Comparison of ENCODE assay signal across 8 cellular contexts in the genomic region with DNA sequence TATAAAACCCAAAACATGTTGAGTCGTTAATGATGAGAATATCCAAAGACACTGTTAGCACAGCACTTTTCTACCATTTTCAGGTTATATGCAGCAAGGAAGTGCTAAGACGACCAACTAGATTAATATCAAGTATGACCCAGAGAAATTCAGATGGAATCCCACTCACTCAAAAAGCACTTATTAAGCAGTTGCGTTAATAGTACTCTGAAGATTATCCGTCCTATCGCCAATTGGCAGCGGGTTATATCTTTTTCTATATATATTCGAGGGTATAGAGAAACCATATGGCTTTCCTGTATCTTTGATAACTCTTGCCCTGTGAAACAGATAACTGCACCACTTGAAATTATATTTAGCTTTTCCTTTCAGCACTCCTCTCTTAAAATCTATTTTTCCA. TPM values are rescaled to one million over a fixed set of nuclear protein-coding genes. Genes with fewer than 3 reads are reported as not detected.
DNase-seq lines count a peak whose midpoint lies in the region; ATAC-seq and TF ChIP-seq lines count a peak whose summit lies in the region.

No MANE protein-coding gene starts in this region.

- H3K4me1 ChIP-seq in GM23338 (ENCODE audit: insufficient read depth) = peaks cover 26% of the 10 kb centered on the region
- H3K4me1 ChIP-seq in skeletal muscle satellite cell (ENCODE audit: control insufficient read depth, insufficient read depth, low read length) = peaks cover 19% of the 10 kb centered on the region

- peak overlapping the region; percentile 91 for H3K9ac ChIP-seq in skeletal muscle satellite cell (ENCODE audit: low read depth, low read length)

- no peaks in the 10 kb centered on the region for H3K9me2 ChIP-seq in GM23338 (ENCODE audit: insufficient read depth)

- H3K4me3 ChIP-seq in GM23338 (peak overlapping the region; percentile 98), fibroblast of the aortic adventitia (ENCODE audit: low read depth, low read length) (peak overlapping the region; percentile 90), skeletal muscle satellite cell (ENCODE audit: low read length) (peak overlapping the region; percentile 96)

- H3K4me3 Mint-ChIP-seq in GM23338 (peak overlapping the region; percentile 97), T-helper 17 cell (peak overlapping the region; percentile 99)

- H3F3A ChIP-seq in GM23338 (replicated peaks; ENCODE audit: low read depth) = peaks cover 8% of the 10 kb centered on the region

- peaks cover 9% of the 10 kb centered on the region; the same call in 2 of the 3 replicates for H3K36me3 Mint-ChIP-seq in GM23338 (ENCODE audit: low read depth)
- H3K36me3 Mint-ChIP-seq in T-helper 17 cell (ENCODE audit: low read depth) = peaks cover 7% of the 10 kb centered on the region

- H3K27me3 Mint-ChIP-seq in GM23338 (ENCODE audit: insufficient read depth, low read depth, poor library complexity) = peaks cover 11% of the 10 kb centered on the region
- no peaks in the 10 kb centered on the region for H3K27me3 Mint-ChIP-seq in T-helper 17 cell

- H3K4me1 Mint-ChIP-seq in GM23338 (peaks cover 21% of the 10 kb centered on the region), T-helper 17 cell (peaks cover 33% of the 10 kb centered on the region)

- H3K4me2 ChIP-seq in GM23338 (peak overlapping the region; percentile 99), skeletal muscle satellite cell (ENCODE audit: low read length) (peak overlapping the region; percentile 81)

- H3K9me3 Mint-ChIP-seq in GM23338 = no peaks in the 10 kb centered on the region

- H3K27me3 ChIP-seq in GM23338 (ENCODE audit: insufficient read depth) = no peaks in the 10 kb centered on the region
- H3K27me3 ChIP-seq in skeletal muscle satellite cell (ENCODE audit: control insufficient read depth, insufficient read depth, low read length) = no peaks in the 10 kb centered on the region

- peak overlapping the region; percentile 98 for H3K27ac ChIP-seq in GM23338 (ENCODE audit: low read depth)

- H3K9me3 ChIP-seq in T-helper 17 cell (ENCODE audit: control insufficient read depth, low read length, poor library complexity, severe bottlenecking) = no peaks in the 10 kb centered on the region
- no peaks in the 10 kb centered on the region for H3K9me3 ChIP-seq in skeletal muscle satellite cell (replicated peaks; ENCODE audit: low read length)

- no peak for ATAC-seq in GM23338
- ATAC-seq in T-helper 17 cell = no peak

- H3K36me3 ChIP-seq in GM23338 (ENCODE audit: insufficient read depth) (no peaks in the 10 kb centered on the region), skeletal muscle satellite cell (ENCODE audit: insufficient read depth, low read length) (no peaks in the 10 kb centered on the region)

- no peak for DNase-seq in GM23338 (ENCODE audit: low spot score)
- DNase-seq in T-helper 17 cell = no peak
- no peak for DNase-seq in fibroblast of the aortic adventitia (ENCODE audit: low read depth)
- DNase-seq in NCI-H2029 (lab: John Stamatoyannopoulos, UW) = no peak
- DNase-seq in OCI-M2 (lab: John Stamatoyannopoulos, UW; ENCODE audit: unreplicated experiment) = no peak
- DNase-seq in NCI-H2196 treated with DMSO at 0.1 percent for 48 hours (lab: John Stamatoyannopoulos, UW; ENCODE audit: unreplicated experiment) = no peak
- DNase-seq in NCI-H2171 (lab: John Stamatoyannopoulos, UW) = no peak

- H3K27ac Mint-ChIP-seq in GM23338 (no peak overlapping the region), T-helper 17 cell (peak overlapping the region; percentile 98)

- H3K79me2 ChIP-seq in GM23338 (replicated peaks; ENCODE audit: insufficient read depth) = peaks cover 57% of the 10 kb centered on the region

- no peak for TF ChIP-seq CTCF in GM23338 (conservative IDR thresholded peaks at IDR 0.05; ENCODE audit: low read depth in 2 of 2)
- TF ChIP-seq CTCF in fibroblast of the aortic adventitia (IDR thresholded peaks at IDR 0.05; ENCODE audit: insufficient read depth, low read length) = no peak

- H4K20me1 ChIP-seq in GM23338 (replicated peaks; ENCODE audit: insufficient read depth) = peaks cover 14% of the 10 kb centered on the region

- no peak overlapping the region; the same call in 1 of the 2 replicates for H2AFZ ChIP-seq in GM23338

TF ChIP-seq in GM23338, 12 proteins besides CTCF, POLR2A, EP300 and RAD21 (continues in another document):
- TF ChIP-seq, protein P1, sequence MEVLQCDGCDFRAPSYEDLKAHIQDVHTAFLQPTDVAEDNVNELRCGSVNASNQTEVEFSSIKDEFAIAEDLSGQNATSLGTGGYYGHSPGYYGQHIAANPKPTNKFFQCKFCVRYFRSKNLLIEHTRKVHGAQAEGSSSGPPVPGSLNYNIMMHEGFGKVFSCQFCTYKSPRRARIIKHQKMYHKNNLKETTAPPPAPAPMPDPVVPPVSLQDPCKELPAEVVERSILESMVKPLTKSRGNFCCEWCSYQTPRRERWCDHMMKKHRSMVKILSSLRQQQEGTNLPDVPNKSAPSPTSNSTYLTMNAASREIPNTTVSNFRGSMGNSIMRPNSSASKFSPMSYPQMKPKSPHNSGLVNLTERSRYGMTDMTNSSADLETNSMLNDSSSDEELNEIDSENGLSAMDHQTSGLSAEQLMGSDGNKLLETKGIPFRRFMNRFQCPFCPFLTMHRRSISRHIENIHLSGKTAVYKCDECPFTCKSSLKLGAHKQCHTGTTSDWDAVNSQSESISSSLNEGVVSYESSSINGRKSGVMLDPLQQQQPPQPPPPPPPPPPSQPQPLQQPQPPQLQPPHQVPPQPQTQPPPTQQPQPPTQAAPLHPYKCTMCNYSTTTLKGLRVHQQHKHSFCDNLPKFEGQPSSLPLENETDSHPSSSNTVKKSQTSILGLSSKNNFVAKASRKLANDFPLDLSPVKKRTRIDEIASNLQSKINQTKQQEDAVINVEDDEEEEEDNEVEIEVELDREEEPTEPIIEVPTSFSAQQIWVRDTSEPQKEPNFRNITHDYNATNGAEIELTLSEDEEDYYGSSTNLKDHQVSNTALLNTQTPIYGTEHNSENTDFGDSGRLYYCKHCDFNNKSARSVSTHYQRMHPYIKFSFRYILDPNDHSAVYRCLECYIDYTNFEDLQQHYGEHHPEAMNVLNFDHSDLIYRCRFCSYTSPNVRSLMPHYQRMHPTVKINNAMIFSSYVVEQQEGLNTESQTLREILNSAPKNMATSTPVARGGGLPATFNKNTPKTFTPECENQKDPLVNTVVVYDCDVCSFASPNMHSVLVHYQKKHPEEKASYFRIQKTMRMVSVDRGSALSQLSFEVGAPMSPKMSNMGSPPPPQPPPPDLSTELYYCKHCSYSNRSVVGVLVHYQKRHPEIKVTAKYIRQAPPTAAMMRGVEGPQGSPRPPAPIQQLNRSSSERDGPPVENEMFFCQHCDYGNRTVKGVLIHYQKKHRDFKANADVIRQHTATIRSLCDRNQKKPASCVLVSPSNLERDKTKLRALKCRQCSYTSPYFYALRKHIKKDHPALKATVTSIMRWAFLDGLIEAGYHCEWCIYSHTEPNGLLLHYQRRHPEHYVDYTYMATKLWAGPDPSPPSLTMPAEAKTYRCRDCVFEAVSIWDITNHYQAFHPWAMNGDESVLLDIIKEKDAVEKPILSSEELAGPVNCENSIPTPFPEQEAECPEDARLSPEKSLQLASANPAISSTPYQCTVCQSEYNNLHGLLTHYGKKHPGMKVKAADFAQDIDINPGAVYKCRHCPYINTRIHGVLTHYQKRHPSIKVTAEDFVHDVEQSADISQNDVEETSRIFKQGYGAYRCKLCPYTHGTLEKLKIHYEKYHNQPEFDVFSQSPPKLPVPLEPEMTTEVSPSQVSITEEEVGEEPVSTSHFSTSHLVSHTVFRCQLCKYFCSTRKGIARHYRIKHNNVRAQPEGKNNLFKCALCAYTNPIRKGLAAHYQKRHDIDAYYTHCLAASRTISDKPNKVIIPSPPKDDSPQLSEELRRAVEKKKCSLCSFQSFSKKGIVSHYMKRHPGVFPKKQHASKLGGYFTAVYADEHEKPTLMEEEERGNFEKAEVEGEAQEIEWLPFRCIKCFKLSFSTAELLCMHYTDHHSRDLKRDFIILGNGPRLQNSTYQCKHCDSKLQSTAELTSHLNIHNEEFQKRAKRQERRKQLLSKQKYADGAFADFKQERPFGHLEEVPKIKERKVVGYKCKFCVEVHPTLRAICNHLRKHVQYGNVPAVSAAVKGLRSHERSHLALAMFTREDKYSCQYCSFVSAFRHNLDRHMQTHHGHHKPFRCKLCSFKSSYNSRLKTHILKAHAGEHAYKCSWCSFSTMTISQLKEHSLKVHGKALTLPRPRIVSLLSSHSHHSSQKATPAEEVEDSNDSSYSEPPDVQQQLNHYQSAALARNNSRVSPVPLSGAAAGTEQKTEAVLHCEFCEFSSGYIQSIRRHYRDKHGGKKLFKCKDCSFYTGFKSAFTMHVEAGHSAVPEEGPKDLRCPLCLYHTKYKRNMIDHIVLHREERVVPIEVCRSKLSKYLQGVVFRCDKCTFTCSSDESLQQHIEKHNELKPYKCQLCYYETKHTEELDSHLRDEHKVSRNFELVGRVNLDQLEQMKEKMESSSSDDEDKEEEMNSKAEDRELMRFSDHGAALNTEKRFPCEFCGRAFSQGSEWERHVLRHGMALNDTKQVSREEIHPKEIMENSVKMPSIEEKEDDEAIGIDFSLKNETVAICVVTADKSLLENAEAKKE (CRISPR knock-in tag; IDR thresholded peaks at IDR 0.05) = no peak
- TF ChIP-seq STAT1 (IDR thresholded peaks at IDR 0.05; ENCODE audit: unreplicated experiment) = no peak
- no peak for TF ChIP-seq CREB1 (CRISPR knock-in tag; IDR thresholded peaks at IDR 0.05; ENCODE audit: low read depth)
- TF ChIP-seq EZH2phosphoT487 (IDR thresholded peaks at IDR 0.05; ENCODE audit: unreplicated experiment) = no peak
- no peak for TF ChIP-seq ZNF331 (CRISPR knock-in tag; IDR thresholded peaks at IDR 0.05; ENCODE audit: low read depth)
- TF ChIP-seq NANOG (IDR thresholded peaks at IDR 0.05; ENCODE audit: borderline replicate concordance) = no peak

RNA-seq across cellular contexts. Expression of a gene that starts 1.1 kb away (rescaled TPM):
- total RNA-seq in GM23338 (2014; rRNA removed; shearing (Covaris generic)) = 24.2 and 25.1 TPM in 2 replicates
- 28.6 and 31.7 TPM in 2 replicates for polyA plus RNA-seq in GM23338 (2016; fragmentation: Nextera tagmentation; extraction: Ambion mirVana)
- total RNA-seq in T-helper 17 cell = 10 to 100 TPM; 46.1 to 46.7 TPM
- total RNA-seq in fibroblast of the aortic adventitia (ENCODE audit: low replicate concordance) = 12.5 and 14.1 TPM in 2 replicates
- total RNA-seq in skeletal muscle satellite cell (2012; rRNA removed) = 12.5 and 15.2 TPM in 2 replicates

RNA-seq across cellular contexts. Expression of a gene that starts 8.3 kb away (rescaled TPM):
- 22.7 and 24.2 TPM in 2 replicates for total RNA-seq in GM23338 (2014; rRNA removed; shearing (Covaris generic))
- polyA plus RNA-seq in GM23338 (2016; fragmentation: Nextera tagmentation; extraction: Ambion mirVana) = 21.1 and 30.9 TPM in 2 replicates
- total RNA-seq in T-helper 17 cell (1 to 10 TPM; 2.7 to 4.2 TPM), fibroblast of the aortic adventitia (ENCODE audit: low replicate concordance) (2.1 and 10.4 TPM in 2 replicates)
- 3.0 and 3.5 TPM in 2 replicates for total RNA-seq in skeletal muscle satellite cell (2012; rRNA removed)
